ENCODE assay signal across 8 cellular contexts in the genomic region with DNA sequence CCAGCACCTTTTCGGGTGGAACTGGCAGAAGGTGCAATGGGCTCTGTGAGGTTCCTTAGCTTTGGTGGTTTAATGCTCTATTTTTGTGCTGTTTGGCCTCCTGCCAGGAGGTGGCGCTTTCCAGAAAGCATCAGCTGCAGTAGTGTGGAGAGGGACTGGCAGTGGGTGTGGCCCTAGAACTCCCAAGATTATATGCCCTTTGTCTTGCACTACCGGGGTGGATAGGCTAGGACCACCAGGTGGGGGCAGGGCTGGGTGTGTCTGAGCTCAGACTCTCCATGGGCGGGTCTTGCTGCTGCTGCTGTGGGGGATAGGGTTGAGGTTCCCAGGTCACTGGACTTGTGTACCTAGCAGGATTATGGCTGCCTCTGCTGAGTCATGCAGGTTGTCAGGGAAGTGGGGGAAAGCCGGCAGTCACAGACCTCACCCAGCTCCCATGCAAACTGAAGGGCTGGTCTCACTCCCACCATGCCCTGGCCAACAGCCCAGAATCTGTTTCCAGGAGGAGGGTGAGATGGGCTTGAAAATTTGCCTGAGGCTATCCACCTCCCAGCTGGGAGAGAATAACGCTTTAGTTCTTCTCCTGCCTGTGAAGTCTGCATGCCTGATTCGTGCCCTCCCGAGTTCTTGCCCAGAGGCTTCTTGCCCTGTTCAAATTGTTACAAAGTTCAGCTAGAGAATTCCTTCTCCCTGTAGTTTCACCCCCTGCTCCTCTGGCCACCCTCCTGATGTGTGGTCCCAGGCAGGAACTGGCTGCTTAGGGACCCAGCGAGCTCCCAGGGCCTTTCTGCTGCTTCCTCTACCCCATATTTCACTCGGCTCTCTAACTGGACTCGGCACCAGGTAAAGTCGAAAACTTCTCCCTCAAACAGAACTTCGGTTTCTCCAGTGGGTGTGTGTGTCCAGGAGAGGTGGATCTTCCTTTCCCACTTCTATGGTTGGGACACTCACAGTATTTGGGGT.
DNase-seq lines count a peak whose midpoint lies in the region; ATAC-seq and TF ChIP-seq lines count a peak whose summit lies in the region.

No MANE protein-coding gene starts in this region.

- H3K4me3 ChIP-seq in BJ (ENCODE audit: low read depth, low read length) (no peak overlapping the region), HUES64 (ENCODE audit: low read length) (no peak overlapping the region), breast epithelium (peak overlapping the region in 1 of 3 donors; percentile 39)

- no peaks in the 10 kb centered on the region for H3K27me3 ChIP-seq in BJ (ENCODE audit: control insufficient read depth, insufficient read depth, low read length)
- H3K27me3 ChIP-seq in HUES64 (ENCODE audit: insufficient read depth, low read length) = no peaks in the 10 kb centered on the region
- H3K27me3 ChIP-seq in breast epithelium = no peaks in the 10 kb centered on the region

- CTCF ChIA-PET in BJ (lab: Yijun Ruan, JAX) = interaction anchor here (0.8 to 3.0 kb wide), 3 partner anchors 11 to 236 kb away, joined by 3 to 15 read pairs (median 3); no protein-coding TSS in a partner anchor

- ATAC-seq in HG02852 (IDR thresholded peaks at IDR 0.05; ENCODE audit: unreplicated experiment) = no peak

- POLR2A ChIA-PET in BJ (lab: Charles Lee) = no interaction called here

- no peak for TF ChIP-seq CTCF in BJ (IDR thresholded peaks at IDR 0.05; ENCODE audit: insufficient read depth, low read depth, low read length)
- peak; percentile 73 for TF ChIP-seq CTCF in VCaP (conservative IDR thresholded peaks at IDR 0.05)
- no peak for TF ChIP-seq CTCF in breast epithelium (IDR thresholded peaks at IDR 0.05)

- H3K4me1 ChIP-seq in HUES64 (ENCODE audit: insufficient read depth, low read length) = peaks cover 8% of the 10 kb centered on the region
- peaks cover 0 to 4% of the 10 kb centered on the region in 2 donors for H3K4me1 ChIP-seq in breast epithelium

- TF ChIP-seq POLR2A in breast epithelium (IDR thresholded peaks at IDR 0.05) = no peak

- H3K36me3 ChIP-seq in BJ (ENCODE audit: control insufficient read depth, insufficient read depth, low read length) = no peaks in the 10 kb centered on the region
- no peaks in the 10 kb centered on the region for H3K36me3 ChIP-seq in HUES64 (ENCODE audit: insufficient read depth, low read length)
- H3K36me3 ChIP-seq in breast epithelium = no peaks in the 10 kb centered on the region

- 79% methylated on average over 13 of the region's 13 CpGs for WGBS in HUES64

- H3K9me3 ChIP-seq in HUES64 (ENCODE audit: insufficient read depth, low read depth, low read length) (peaks cover 8% of the 10 kb centered on the region; the same call in 1 of the 2 replicates), breast epithelium (no peaks in the 10 kb centered on the region)

- H3K9ac ChIP-seq in HUES64 (ENCODE audit: low read depth, low read length) = no peak overlapping the region

- intact Hi-C loops in breast epithelium (cut with DNase I; ENCODE audit: low total_unique reads) = loop anchor here (10.0 kb wide), 1 partner anchor 236 kb away; no protein-coding TSS in a partner anchor

- DNase-seq in BJ (ENCODE audit: low read depth) (peak; percentile 50), breast epithelium (ENCODE audit: low spot score in 2 of 2) (peak; percentile 59 to 71), myocyte (ENCODE audit: low read depth) (peak; percentile 12), substantia nigra (lab: John Stamatoyannopoulos, UW) (peak in 38 of 49 donors; percentile 2 to 64 (median 23)), GM03348 (ENCODE audit: low spot score) (no peak)

- peak overlapping the region; percentile 30; the same call in 1 of the 2 replicates for H3K27ac ChIP-seq in HUES64 (ENCODE audit: low read depth, low read length)
- H3K27ac ChIP-seq in VCaP = no peak overlapping the region
- peak overlapping the region; percentile 73 to 90 for H3K27ac ChIP-seq in breast epithelium
- H3K27ac ChIP-seq in substantia nigra (ENCODE audit: low read depth, low read length, poor library complexity, severe bottlenecking) = no peak overlapping the region

Comparison
In these comparisons a context has a peak if more than half of its experiments do, and no peak if none do; other contexts are left out.
1. H3K27ac ChIP-seq: peak in HUES64 (single experiment) and breast epithelium (2 of 2); none in VCaP (single experiment) and substantia nigra (single experiment).